ENCODE assay signal across 15 cellular contexts in the genomic region with DNA sequence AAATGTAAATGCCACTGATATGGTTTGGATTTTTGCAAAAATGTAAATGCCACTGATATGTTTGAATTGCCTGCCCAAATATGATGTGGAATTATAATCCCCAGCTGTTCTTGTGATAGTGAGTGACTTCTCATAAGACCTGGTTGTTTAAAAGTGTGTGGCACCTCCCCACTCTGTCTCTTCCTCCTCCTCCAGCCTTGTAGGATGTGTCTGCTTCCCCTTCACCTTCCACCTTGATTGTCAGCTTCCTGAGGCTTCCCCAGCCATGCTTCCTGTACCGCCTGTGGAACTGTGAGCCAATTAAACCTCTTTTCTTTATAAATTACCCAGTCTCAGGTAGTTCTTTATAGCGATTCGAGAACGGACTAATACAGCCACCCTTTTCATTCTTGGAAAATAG. TPM values are rescaled to one million over a fixed set of nuclear protein-coding genes. Genes with fewer than 3 reads are reported as not detected.
A peak's percentile ranks its signal among the peaks of the same experiment; 100 is the strongest.
DNase-seq lines count a peak whose midpoint lies in the region; ATAC-seq and TF ChIP-seq lines count a peak whose summit lies in the region.
"Had no signal": no experiment of that assay in that cellular context is flagged by ENCODE, and none has a peak within 500 bp of the region (broad histone marks: within the 10 kb centered on the region; RNA-seq: fewer than 3 reads in every experiment).

No MANE protein-coding gene starts in this region.

- H3F3A ChIP-seq in PC-3 (ENCODE audit: low read length, unreplicated experiment) (peaks cover under 1% of the 10 kb centered on the region), smooth muscle cell (ENCODE audit: low read depth) (no peaks in the 10 kb centered on the region)

- peaks cover 5% of the 10 kb centered on the region for H3K9me3 Mint-ChIP-seq in activated naive CD4-positive, alpha-beta T cell treated with anti-CD3 and anti-CD28 coated beads, Interleukin-2, amount 10 ng/mL, durations not matched to agents 7 days and 5 days
- H3K9me3 Mint-ChIP-seq in central memory CD8-positive, alpha-beta T cell = no peaks in the 10 kb centered on the region

- H3K27ac Mint-ChIP-seq in activated naive CD4-positive, alpha-beta T cell treated with anti-CD3 and anti-CD28 coated beads, Interleukin-2, amount 10 ng/mL, durations not matched to agents 7 days and 5 days = peak overlapping the region; percentile 78
- H3K27ac Mint-ChIP-seq in central memory CD8-positive, alpha-beta T cell (ENCODE audit: low read depth) = no peak overlapping the region

- intact Hi-C loops in PC-3 (cut with micrococcal nuclease) = no loop called here

- no peak for ATAC-seq in PC-3
- no peak for ATAC-seq in central memory CD8-positive, alpha-beta T cell (replicated peaks; ENCODE audit: extremely low read depth, poor library complexity, severe bottlenecking)
- ATAC-seq: right cardiac atrium had no signal

- H2AFZ ChIP-seq in PC-3 (ENCODE audit: low read length) (no peak overlapping the region), smooth muscle cell (ENCODE audit: low read depth) (no peak overlapping the region)

- TF ChIP-seq CTCF in PC-3 (conservative IDR thresholded peaks at IDR 0.05; ENCODE audit: low read depth, low read length) (no peak), smooth muscle cell (IDR thresholded peaks at IDR 0.05; ENCODE audit: borderline replicate concordance, insufficient read depth, poor library complexity, severe bottlenecking) (no peak), GM13977 (IDR thresholded peaks at IDR 0.05; ENCODE audit: extremely low read depth, insufficient read depth, missing control alignments) (no peak)

- DNase-seq in activated naive CD4-positive, alpha-beta T cell treated with anti-CD3 and anti-CD28 coated beads, Interleukin-2, amount 10 ng/mL, durations not matched to agents 7 days and 5 days = no peak
- DNase-seq in activated naive CD4-positive, alpha-beta T cell treated with Interleukin-2 at 50 U/mL for 16 hours = no peak
- DNase-seq in PC-3 = no peak
- DNase-seq in central memory CD8-positive, alpha-beta T cell (ENCODE audit: low spot score in 2 of 2) = no peak
- DNase-seq in smooth muscle cell (lab: John Stamatoyannopoulos, UW; ENCODE audit: unreplicated experiment) = no peak
- DNase-seq in NCI-H146 (lab: John Stamatoyannopoulos, UW) = no peak
- no peak for DNase-seq in cerebellar cortex (ENCODE audit: low spot score)
- DNase-seq in GM13977 (ENCODE audit: low spot score) = no peak
- DNase-seq: activated CD4-positive, alpha-beta T cell treated with anti-CD3 and anti-CD28 coated beads for 1 hour; adrenal gland; AML-193; NCI-H187 treated with DMSO at 0.1 percent for 48 hours; right cardiac atrium; stomach had no signal

- in situ Hi-C loops in GM13977 (cut with MboI; ENCODE audit: low pct_unique_long_range_greater_than_20kb, low sequenced_read_pairs, unreplicated experiment) = no loop called here

- peaks cover 4% of the 10 kb centered on the region for H3K27me3 Mint-ChIP-seq in activated naive CD4-positive, alpha-beta T cell treated with anti-CD3 and anti-CD28 coated beads, Interleukin-2, amount 10 ng/mL, durations not matched to agents 7 days and 5 days
- no peaks in the 10 kb centered on the region for H3K27me3 Mint-ChIP-seq in central memory CD8-positive, alpha-beta T cell

- peak overlapping the region; percentile 36 for H3K4me3 Mint-ChIP-seq in activated naive CD4-positive, alpha-beta T cell treated with anti-CD3 and anti-CD28 coated beads, Interleukin-2, amount 10 ng/mL, durations not matched to agents 7 days and 5 days
- peak overlapping the region; percentile 29 for H3K4me3 Mint-ChIP-seq in central memory CD8-positive, alpha-beta T cell

- H3K4me1 ChIP-seq in PC-3 (ENCODE audit: insufficient read depth, low read length) (peaks cover 52% of the 10 kb centered on the region), smooth muscle cell (ENCODE audit: low read depth) (peaks cover 12% of the 10 kb centered on the region)

- H3K79me2 ChIP-seq in PC-3 (ENCODE audit: low read length) (peaks cover 42% of the 10 kb centered on the region), smooth muscle cell (ENCODE audit: low read depth) (peaks cover 35% of the 10 kb centered on the region)

- H3K4me3 ChIP-seq in PC-3 (ENCODE audit: low read length) (no peak overlapping the region), smooth muscle cell (no peak overlapping the region)

- 95% methylated on average over 4 of the region's 4 CpGs for WGBS in smooth muscle cell (ENCODE audit: low lambda C conversion rate)

- peaks cover 31% of the 10 kb centered on the region for H3K36me3 Mint-ChIP-seq in activated naive CD4-positive, alpha-beta T cell treated with anti-CD3 and anti-CD28 coated beads, Interleukin-2, amount 10 ng/mL, durations not matched to agents 7 days and 5 days
- peaks cover 12% of the 10 kb centered on the region for H3K36me3 Mint-ChIP-seq in central memory CD8-positive, alpha-beta T cell (ENCODE audit: insufficient read depth)

- peak overlapping the region; percentile 50 for H3K4me2 ChIP-seq in PC-3 (ENCODE audit: low read length)
- H3K4me2 ChIP-seq in smooth muscle cell = no peak overlapping the region

- H3K36me3 ChIP-seq in PC-3 (ENCODE audit: low read depth, low read length) (peaks cover 12% of the 10 kb centered on the region; the same call in 1 of the 2 replicates), smooth muscle cell (ENCODE audit: low read depth) (no peaks in the 10 kb centered on the region)

- CTCF ChIA-PET in activated naive CD4-positive, alpha-beta T cell treated with anti-CD3 and anti-CD28 coated beads, Interleukin-2, amount 10 ng/mL, durations not matched to agents 7 days and 5 days (lab: Charles Lee) = interaction anchor here (0.6 kb wide), 1 partner anchor 74 kb away, joined by 4 read pairs; no protein-coding TSS in a partner anchor
- CTCF ChIA-PET in PC-3 (lab: Charles Lee) = no interaction called here

- peaks cover 74% of the 10 kb centered on the region for H3K4me1 Mint-ChIP-seq in activated naive CD4-positive, alpha-beta T cell treated with anti-CD3 and anti-CD28 coated beads, Interleukin-2, amount 10 ng/mL, durations not matched to agents 7 days and 5 days
- H3K4me1 Mint-ChIP-seq in central memory CD8-positive, alpha-beta T cell = peaks cover 44% of the 10 kb centered on the region

- H3K9me3 ChIP-seq in PC-3 (ENCODE audit: low read length) (no peaks in the 10 kb centered on the region), smooth muscle cell (replicated peaks; ENCODE audit: low read depth) (no peaks in the 10 kb centered on the region)
- H3K9me3 ChIP-seq: adrenal gland, SJSA1, stomach had no signal

- H3K27ac ChIP-seq in PC-3 (ENCODE audit: low read length) = no peak overlapping the region
- peak overlapping the region; percentile 55 for H3K27ac ChIP-seq in smooth muscle cell (ENCODE audit: low read depth)

- H3K27me3 ChIP-seq in PC-3 (ENCODE audit: low read length) = no peaks in the 10 kb centered on the region
- H3K27me3 ChIP-seq in smooth muscle cell (ENCODE audit: low read depth) = no peaks in the 10 kb centered on the region
- H3K27me3 ChIP-seq: adrenal gland, SJSA1, stomach had no signal

- BruUV-seq in PC-3 (replicated peaks; lab: Mats Ljungman, UMichigan) = no TSS peak

- 0 out of 2 replicates have a peak, but pooled peaks cover 5% of the 10 kb centered on the region for H3K9me2 ChIP-seq in PC-3 (replicated peaks; ENCODE audit: low read length)

- H4K20me1 ChIP-seq in PC-3 (ENCODE audit: low read length) = peaks cover 31% of the 10 kb centered on the region
- peaks cover 28% of the 10 kb centered on the region for H4K20me1 ChIP-seq in smooth muscle cell (ENCODE audit: low read depth)

- H3K9ac ChIP-seq in PC-3 (ENCODE audit: low read length) (no peak overlapping the region), smooth muscle cell (ENCODE audit: low read depth) (no peak overlapping the region)

- POLR2A ChIA-PET in PC-3 (lab: Charles Lee; ENCODE audit: unreplicated experiment) = interaction anchor here (2.4 kb wide), 1 partner anchor 50 kb away, joined by 6 read pairs; the partner anchor contains the start of gene USP16

RNA-seq across cellular contexts. Expression of gene CCT8, which starts 1.3 kb away (rescaled TPM):
- total RNA-seq in PC-3 (2014; rRNA removed) (228 and 244 TPM in 2 replicates), smooth muscle cell (184 and 210 TPM in 2 replicates)
- 118 and 125 TPM in 2 replicates for polyA plus RNA-seq in smooth muscle cell

RNA-seq across cellular contexts. Expression of gene USP16, which starts 50.3 kb away (rescaled TPM):
- 21.2 and 24.1 TPM in 2 replicates for total RNA-seq in PC-3 (2014; rRNA removed)
- 36.2 and 37.0 TPM in 2 replicates for total RNA-seq in smooth muscle cell
- 24.8 and 25.9 TPM in 2 replicates for polyA plus RNA-seq in smooth muscle cell

RNA-seq across cellular contexts. Expression of gene RWDD2B, which starts 55.6 kb away (rescaled TPM):
- 10.3 and 20.2 TPM in 2 replicates for total RNA-seq in PC-3 (2014; rRNA removed)
- total RNA-seq in smooth muscle cell = 6.1 and 11.8 TPM in 2 replicates
- 4.3 and 4.4 TPM in 2 replicates for polyA plus RNA-seq in smooth muscle cell

RNA-seq across cellular contexts. Expression of gene MAP3K7CL, which starts 55.7 kb away (rescaled TPM):
- total RNA-seq in PC-3 (2014; rRNA removed) (0.46 and 1.3 TPM in 2 replicates), smooth muscle cell (1.3 and 2.5 TPM in 2 replicates)
- polyA plus RNA-seq in smooth muscle cell = 3.0 and 3.7 TPM in 2 replicates
